31 cellular contexts compared by ENCODE assay signal in the genomic region with DNA sequence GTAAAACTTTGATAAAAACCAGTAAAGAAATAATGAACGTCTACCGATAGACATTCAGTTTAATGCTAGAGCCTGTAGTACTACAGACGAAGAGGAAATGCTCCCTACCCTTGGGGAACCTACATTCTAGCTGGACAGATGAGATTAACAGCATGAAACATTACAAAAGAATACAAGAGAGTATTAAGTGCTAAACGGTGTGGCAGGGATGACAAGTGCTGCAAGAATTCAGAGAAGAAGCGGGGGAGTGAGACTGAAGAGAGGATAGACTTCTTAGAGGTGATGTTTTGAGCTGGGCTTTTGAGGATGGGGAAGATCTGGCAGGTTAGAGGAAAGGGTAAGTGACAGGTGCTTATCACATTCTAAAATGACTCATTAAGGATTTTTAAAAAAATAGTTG. TPM values are rescaled to one million over a fixed set of nuclear protein-coding genes. Genes with fewer than 3 reads are reported as not detected.
"Had no signal": no experiment of that assay in that cellular context is flagged by ENCODE, and none has a peak within 500 bp of the region (broad histone marks: within the 10 kb centered on the region; RNA-seq: fewer than 3 reads in every experiment).

No MANE protein-coding gene starts in this region.

- ATAC-seq: gastrocnemius medialis; left ventricle myocardium superior; lower lobe of right lung; naive thymus-derived CD8-positive, alpha-beta T cell; sciatic nerve; stimulated activated effector memory CD8-positive, alpha-beta T cell treated with anti-CD3 and anti-CD28 coated beads, Interleukin-12 subunit alpha, Interleukin-12 subunit beta, amount 100 ng/mL, for 72 hours had no signal

- H3K4me3 ChIP-seq: colonic mucosa, esophagus squamous epithelium, gastrocnemius medialis, lower lobe of right lung, prostate gland, right atrium auricular region, stomach, tibial artery, upper lobe of left lung had no signal

- H3K9me3 ChIP-seq: colonic mucosa, esophagus squamous epithelium, gastrocnemius medialis, lower lobe of right lung, prostate gland, right atrium auricular region, stomach, tibial artery, upper lobe of left lung had no signal

- H3K4me1 ChIP-seq: colonic mucosa, gastrocnemius medialis, lower lobe of right lung, prostate gland, right atrium auricular region, stomach, tibial artery, upper lobe of left lung had no signal

- DNase-seq: colonic mucosa; effector memory CD4-positive, alpha-beta T cell; erythroblast; esophagus squamous epithelium; gastrocnemius medialis; head of caudate nucleus; left ventricle myocardium superior; lower lobe of right lung; naive thymus-derived CD8-positive, alpha-beta T cell; nephron progenitor cell; nucleus accumbens; stimulated activated CD4-positive, alpha-beta T cell treated with anti-CD3 and anti-CD28 coated beads, Interleukin-2, amount 100 ng/mL, for 24 hours; stimulated activated CD4-positive, alpha-beta T cell treated with anti-CD3 and anti-CD28 coated beads, Interleukin-4, amount 100 ng/mL, for 24 hours; stimulated activated naive CD4-positive, alpha-beta T cell treated with Interleukin-2 at 50 U/mL for 16 hours; stomach; tibial artery; upper lobe of left lung had no signal

- H3K27me3 ChIP-seq: gastrocnemius medialis, right atrium auricular region, tibial artery, upper lobe of left lung had no signal

- H3K36me3 ChIP-seq: colonic mucosa, esophagus squamous epithelium, gastrocnemius medialis, lower lobe of right lung, prostate gland, right atrium auricular region, stomach, tibial artery, upper lobe of left lung had no signal

- H3K27ac ChIP-seq: colonic mucosa, esophagus squamous epithelium, gastrocnemius medialis, lower lobe of right lung, prostate gland, right atrium auricular region, stomach, tibial artery, upper lobe of left lung had no signal

RNA-seq across cellular contexts. Expression of a gene that starts 52.6 kb away (rescaled TPM):
- total RNA-seq: chondrocyte; colonic mucosa; endothelial cell of umbilical vein; esophagus squamous epithelium; gastrocnemius medialis; glomerular endothelial cell; kidney epithelial cell; left ventricle myocardium superior; lower lobe of right lung; mesenteric fat pad; myocyte; naive thymus-derived CD8-positive, alpha-beta T cell; osteocyte; right atrium auricular region; sciatic nerve; skeletal muscle tissue; stomach; subcutaneous adipose tissue; temporal lobe; upper lobe of left lung had no signal
- polyA plus RNA-seq: endothelial cell of umbilical vein; naive thymus-derived CD8-positive, alpha-beta T cell; stomach had no signal
